Comparison of ENCODE assay signal across 1 cellular context in genomic region chr5:119290607-119291006, GRCh38.
TF ChIP-seq lines count a peak whose summit lies in the region.

No MANE protein-coding gene starts in this region.

TF ChIP-seq in SK-N-SH, 30 proteins besides CTCF, POLR2A, EP300 and RAD21 (continued from another document):
- no peak for TF ChIP-seq ZBTB33 (IDR thresholded peaks at IDR 0.05; ENCODE audit: borderline replicate concordance, low read depth)
- TF ChIP-seq, protein P1, sequence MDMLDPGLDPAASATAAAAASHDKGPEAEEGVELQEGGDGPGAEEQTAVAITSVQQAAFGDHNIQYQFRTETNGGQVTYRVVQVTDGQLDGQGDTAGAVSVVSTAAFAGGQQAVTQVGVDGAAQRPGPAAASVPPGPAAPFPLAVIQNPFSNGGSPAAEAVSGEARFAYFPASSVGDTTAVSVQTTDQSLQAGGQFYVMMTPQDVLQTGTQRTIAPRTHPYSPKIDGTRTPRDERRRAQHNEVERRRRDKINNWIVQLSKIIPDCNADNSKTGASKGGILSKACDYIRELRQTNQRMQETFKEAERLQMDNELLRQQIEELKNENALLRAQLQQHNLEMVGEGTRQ (IDR thresholded peaks at IDR 0.05; ENCODE audit: borderline replicate concordance, low read depth, low read length) = no peak
- no peak for TF ChIP-seq TCF12 (IDR thresholded peaks at IDR 0.05)
- TF ChIP-seq YY1 (IDR thresholded peaks at IDR 0.05; ENCODE audit: low read depth) = no peak
